8 cellular contexts compared by ENCODE assay signal in the genomic region with DNA sequence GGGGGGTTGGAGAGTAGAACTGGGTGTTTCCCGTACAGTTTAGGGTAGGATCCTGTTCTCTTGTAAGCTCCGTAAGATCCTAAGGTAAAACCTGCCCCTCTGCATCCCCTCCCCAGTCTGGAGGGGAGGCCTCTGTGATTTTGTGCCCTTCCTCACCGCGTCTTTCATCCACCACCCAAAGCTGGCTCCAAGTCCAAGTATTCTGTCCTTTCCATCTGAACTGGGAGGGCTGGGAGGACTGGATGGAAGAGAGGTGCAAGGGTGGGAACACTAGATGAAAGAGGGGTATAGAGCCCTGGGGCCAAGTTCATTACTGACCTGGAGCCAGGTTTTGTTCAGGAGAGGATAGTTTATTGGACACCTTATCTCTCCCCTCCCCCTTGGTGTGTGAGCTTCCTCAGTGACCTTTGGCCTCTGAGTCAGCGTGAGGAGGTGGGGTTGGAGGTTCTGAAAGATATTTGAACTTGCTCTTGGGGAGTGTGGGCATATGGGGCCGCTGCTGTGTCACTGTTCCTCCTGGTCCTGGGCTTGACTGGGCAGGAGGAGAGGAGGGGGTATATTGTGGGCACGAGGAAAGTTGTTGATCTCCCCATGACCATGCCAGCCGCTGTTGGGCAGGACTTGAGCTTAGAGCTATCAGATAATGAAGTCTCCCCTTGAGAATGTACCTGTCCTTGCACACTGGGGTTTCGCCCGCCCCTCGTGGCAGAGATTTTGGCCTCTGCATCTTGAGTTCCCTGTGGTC. TPM values are rescaled to one million over a fixed set of nuclear protein-coding genes. Genes with fewer than 3 reads are reported as not detected.
A peak's percentile ranks its signal among the peaks of the same experiment; 100 is the strongest.
DNase-seq lines count a peak whose midpoint lies in the region; ATAC-seq and TF ChIP-seq lines count a peak whose summit lies in the region.

No MANE protein-coding gene starts in this region.

- no peaks in the 10 kb centered on the region for H4K20me1 ChIP-seq in HCT116 (ENCODE audit: insufficient read depth)

- peak; percentile 41 for TF ChIP-seq POLR2A in HCT116 (IDR thresholded peaks at IDR 0.05; ENCODE audit: borderline replicate concordance, extremely low read depth, insufficient read depth, insufficient read length)

- no TSS peak for BruUV-seq in HCT116 (replicated peaks; lab: Mats Ljungman, UMichigan)

- H3K9me3 ChIP-seq in AG04450 (ENCODE audit: control insufficient read depth, insufficient read depth, low read length) (no peaks in the 10 kb centered on the region; the same call in 1 of the 2 replicates), HCT116 (ENCODE audit: control insufficient read depth in 1 of 2, insufficient read depth in 1 of 2, low read depth in 1 of 2, low read length in 2 of 2) (no peaks in the 10 kb centered on the region)

- no peak for DNase-seq in AG04450 (ENCODE audit: low read depth, low spot score)
- no peak for DNase-seq in HCT116 (ENCODE audit: low read depth, low spot score)
- DNase-seq in SW480 (ENCODE audit: low spot score), result peak; percentile 91
- peak; percentile 80 for DNase-seq in amniotic epithelial cell (ENCODE audit: low read depth)

- H3K79me2 ChIP-seq in HCT116 (ENCODE audit: insufficient read depth, low read length), result peaks cover 61% of the 10 kb centered on the region

- RAD21 ChIA-PET in HCT116 (lab: Charles Lee; ENCODE audit: low non-redundant PET in 1 of 2, low total read pairs in 2 of 2, uncharacterized antibody in 2 of 2, unreplicated experiment in 2 of 2), result no interaction called here

- ATAC-seq in HCT116, result peak; percentile 22
- no peak for ATAC-seq in GM21367 (IDR thresholded peaks at IDR 0.05; ENCODE audit: unreplicated experiment)
- no peak for ATAC-seq in GM18907 (IDR thresholded peaks at IDR 0.05; ENCODE audit: unreplicated experiment)

- no peak overlapping the region for H2AFZ ChIP-seq in HCT116 (ENCODE audit: low read depth, low read length, poor library complexity, severe bottlenecking)

- peak overlapping the region; percentile 98 for H3K4me3 ChIP-seq in AG04450 (ENCODE audit: low read depth, low read length)
- peak overlapping the region; percentile 83 to 98 for H3K4me3 ChIP-seq in HCT116 (replicated peaks in 1 of 2; ENCODE audit: low read depth in 1 of 2, low read length in 2 of 2)
- peak overlapping the region; percentile 91 for H3K4me3 ChIP-seq in iPS-11a (ENCODE audit: low read depth, low read length)
- H3K4me3 ChIP-seq in skin epidermis, result peak overlapping the region; percentile 75 to 98 (median 84)

- H3K36me3 ChIP-seq in HCT116 (ENCODE audit: control insufficient read depth in 1 of 2, insufficient read depth in 2 of 2, low read length in 2 of 2), result no peaks in the 10 kb centered on the region

- no peaks in the 10 kb centered on the region for H3K9me2 ChIP-seq in HCT116 (ENCODE audit: insufficient read depth)

- peaks cover 61 to 82% of the 10 kb centered on the region in 2 experiments for H3K4me1 ChIP-seq in HCT116 (ENCODE audit: control insufficient read depth in 1 of 2, insufficient read depth in 2 of 2, low read length in 2 of 2)

- TF ChIP-seq RAD21 in HCT116 (IDR thresholded peaks at IDR 0.05; ENCODE audit: low read depth), result peak; percentile 66; the same call in 1 of the 2 replicates

- H3K27ac ChIP-seq in AG04450 (ENCODE audit: low read depth, low read length), result peak overlapping the region; percentile 47
- H3K27ac ChIP-seq in HCT116 (ENCODE audit: low read depth, low read length), result peak overlapping the region; percentile 97
- peak overlapping the region in 20 of 21 experiments; percentile 85 to 99 (median 94) for H3K27ac ChIP-seq in skin epidermis

- no peak for TF ChIP-seq CTCF in AG04450 (IDR thresholded peaks at IDR 0.05; ENCODE audit: low read depth, low read length)
- TF ChIP-seq CTCF in HCT116 (IDR thresholded peaks at IDR 0.05 in 2 of 3, conservative IDR thresholded peaks at IDR 0.05 in 1 of 3; ENCODE audit: borderline replicate concordance in 1 of 3, insufficient read depth in 1 of 3, low read depth in 2 of 3, low read length in 2 of 3), result no peak

- H3K4me2 ChIP-seq in HCT116 (ENCODE audit: low read length), result peak overlapping the region; percentile 85

- POLR2A ChIA-PET in AG04450 (lab: Yijun Ruan, JAX), result interaction anchor here (0.8 to 6.5 kb wide), 9 partner anchors 8 to 282 kb away, joined by 3 to 74 read pairs (median 5); partner anchors contain the start of genes LASP1NB, PIP4K2B and RPL23
- POLR2A ChIA-PET in HCT116 (lab: Charles Lee), result interaction anchor here (0.7 to 2.8 kb wide), 9 partner anchors 9 to 307 kb away, joined by 3 to 20 read pairs (median 4); partner anchors contain the start of genes CWC25 and RPL23

- peak overlapping the region; percentile 74 for H3K9ac ChIP-seq in HCT116 (ENCODE audit: low read length)

- H3K27me3 ChIP-seq in AG04450 (ENCODE audit: control insufficient read depth, insufficient read depth, low read length) (no peaks in the 10 kb centered on the region), HCT116 (ENCODE audit: insufficient read depth, low read length) (no peaks in the 10 kb centered on the region)

- intact Hi-C loops in HCT116 (cut with micrococcal nuclease), result no loop called here

- CTCF ChIA-PET in AG04450 (lab: Charles Lee), result interaction anchor here (0.5 kb wide), 1 partner anchor 26 kb away, joined by 4 read pairs; no protein-coding TSS in a partner anchor
- CTCF ChIA-PET in HCT116 (lab: Charles Lee), result interaction anchor here (0.6 to 1.6 kb wide), 6 partner anchors 10 to 293 kb away, joined by 3 to 5 read pairs (median 3); no protein-coding TSS in a partner anchor

TF ChIP-seq in HCT116, 20 proteins besides CTCF, POLR2A, EP300 and RAD21 (continues in another document):
- TF ChIP-seq MAX (IDR thresholded peaks at IDR 0.05) (peak; percentile 42; the same call in 1 of the 2 replicates), EZH2phosphoT487 (IDR thresholded peaks at IDR 0.05; ENCODE audit: borderline replicate concordance) (no peak), CEBPB (IDR thresholded peaks at IDR 0.05; ENCODE audit: low read depth) (no peak), SRF (IDR thresholded peaks at IDR 0.05; ENCODE audit: low read depth) (no peak), EZH2 (IDR thresholded peaks at IDR 0.05) (no peak), ZNF274 (IDR thresholded peaks at IDR 0.05; ENCODE audit: low read depth, low read length) (no peak), JUND (IDR thresholded peaks at IDR 0.05) (peak; percentile 71), REST (IDR thresholded peaks at IDR 0.05; ENCODE audit: low read depth) (no peak)
- TF ChIP-seq, protein P1, sequence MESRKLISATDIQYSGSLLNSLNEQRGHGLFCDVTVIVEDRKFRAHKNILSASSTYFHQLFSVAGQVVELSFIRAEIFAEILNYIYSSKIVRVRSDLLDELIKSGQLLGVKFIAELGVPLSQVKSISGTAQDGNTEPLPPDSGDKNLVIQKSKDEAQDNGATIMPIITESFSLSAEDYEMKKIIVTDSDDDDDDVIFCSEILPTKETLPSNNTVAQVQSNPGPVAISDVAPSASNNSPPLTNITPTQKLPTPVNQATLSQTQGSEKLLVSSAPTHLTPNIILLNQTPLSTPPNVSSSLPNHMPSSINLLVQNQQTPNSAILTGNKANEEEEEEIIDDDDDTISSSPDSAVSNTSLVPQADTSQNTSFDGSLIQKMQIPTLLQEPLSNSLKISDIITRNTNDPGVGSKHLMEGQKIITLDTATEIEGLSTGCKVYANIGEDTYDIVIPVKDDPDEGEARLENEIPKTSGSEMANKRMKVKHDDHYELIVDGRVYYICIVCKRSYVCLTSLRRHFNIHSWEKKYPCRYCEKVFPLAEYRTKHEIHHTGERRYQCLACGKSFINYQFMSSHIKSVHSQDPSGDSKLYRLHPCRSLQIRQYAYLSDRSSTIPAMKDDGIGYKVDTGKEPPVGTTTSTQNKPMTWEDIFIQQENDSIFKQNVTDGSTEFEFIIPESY (IDR thresholded peaks at IDR 0.05; ENCODE audit: extremely low read depth, insufficient replicate concordance, low read length), result no peak
- TF ChIP-seq, protein P2, sequence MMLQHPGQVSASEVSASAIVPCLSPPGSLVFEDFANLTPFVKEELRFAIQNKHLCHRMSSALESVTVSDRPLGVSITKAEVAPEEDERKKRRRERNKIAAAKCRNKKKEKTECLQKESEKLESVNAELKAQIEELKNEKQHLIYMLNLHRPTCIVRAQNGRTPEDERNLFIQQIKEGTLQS (IDR thresholded peaks at IDR 0.05), result no peak

RNA-seq across cellular contexts. Expression of gene LASP1, which starts 1.6 kb away (rescaled TPM):
- 181 and 222 TPM in 2 replicates for polyA plus RNA-seq in AG04450 (2011; rRNA removed)
- 263 and 288 TPM in 2 replicates for polyA minus RNA-seq in AG04450 (2011; rRNA and poly(A)+ RNA removed)
- 149 TPM for total RNA-seq in HCT116 (2021; ENCODE audit: unreplicated experiment)
- polyA plus RNA-seq in HCT116 (2012), result 126 and 129 TPM in 2 replicates

RNA-seq across cellular contexts. Expression of gene RPL23, which starts 17.9 kb away (rescaled TPM):
- 2,769 and 3,155 TPM in 2 replicates for polyA plus RNA-seq in AG04450 (2011; rRNA removed)
- polyA minus RNA-seq in AG04450 (2011; rRNA and poly(A)+ RNA removed), result 380 and 454 TPM in 2 replicates
- 1,631 TPM for total RNA-seq in HCT116 (2021; ENCODE audit: unreplicated experiment)
- 2,133 and 2,505 TPM in 2 replicates for polyA plus RNA-seq in HCT116 (2012)

RNA-seq across cellular contexts. Expression of gene CWC25, which starts 46.3 kb away (rescaled TPM):
- polyA plus RNA-seq in AG04450 (2011; rRNA removed), result 13.3 and 15.3 TPM in 2 replicates
- polyA minus RNA-seq in AG04450 (2011; rRNA and poly(A)+ RNA removed), result 6.3 and 7.0 TPM in 2 replicates
- total RNA-seq in HCT116 (2021; ENCODE audit: unreplicated experiment), result 23.9 TPM
- polyA plus RNA-seq in HCT116 (2012), result 14.1 and 17.2 TPM in 2 replicates

Comparison
In these comparisons a context has a peak if more than half of its experiments do, and no peak if none do; other contexts are left out.
1. DNase-seq: peak in SW480 (single experiment) and amniotic epithelial cell (single experiment); none in AG04450 (single experiment) and HCT116 (single experiment).
2. H3K27ac ChIP-seq: peak in every context shown above with its lines; median percentile 97 in HCT116; 94 in skin epidermis; 47 in AG04450.
3. Peak in every context shown above with its lines, with median percentiles within 50 percentile points of each other: H3K4me3 ChIP-seq.